Comparison of ENCODE assay signal across 13 cellular contexts in genomic region chr1:45752014-45752413, GRCh38. TPM values are rescaled to one million over a fixed set of nuclear protein-coding genes. Genes with fewer than 3 reads are reported as not detected.
A peak's percentile ranks its signal among the peaks of the same experiment; 100 is the strongest.
DNase-seq lines count a peak whose midpoint lies in the region; ATAC-seq and TF ChIP-seq lines count a peak whose summit lies in the region.
"Had no signal": no experiment of that assay in that cellular context is flagged by ENCODE, and none has a peak within 500 bp of the region (broad histone marks: within the 10 kb centered on the region; RNA-seq: fewer than 3 reads in every experiment).

No MANE protein-coding gene starts in this region.

- intact Hi-C loops in activated naive CD4-positive, alpha-beta T cell treated with anti-CD3 and anti-CD28 coated beads for 36 hours (cut with micrococcal nuclease): loop anchor here (5.0 to 10.0 kb wide), 2 partner anchors 433 to 495 kb away; partner anchors contain the start of gene RAD54L

- CTCF ChIA-PET in activated naive CD4-positive, alpha-beta T cell treated with anti-CD3 and anti-CD28 coated beads for 36 hours (lab: Charles Lee): no interaction called here
- CTCF ChIA-PET in activated CD4-positive, alpha-beta memory T cell treated with anti-CD3 and anti-CD28 coated beads, Interleukin-2, amount 10 ng/mL, durations not matched to agents 7 days and 5 days (lab: Charles Lee): interaction anchor here (0.6 kb wide), 1 partner anchor 739 kb away, joined by 3 read pairs; no protein-coding TSS in a partner anchor

- H3K36me3 ChIP-seq in hepatocyte (replicated peaks; ENCODE audit: insufficient read depth, low read depth): no peaks in the 10 kb centered on the region
- H3K36me3 ChIP-seq in thoracic aorta: no peaks in the 10 kb centered on the region

- no peaks in the 10 kb centered on the region for H4K20me1 ChIP-seq in hepatocyte (ENCODE audit: insufficient read depth, poor library complexity, severe bottlenecking)

- H3K4me3 ChIP-seq in hepatocyte: no peak overlapping the region
- H3K4me3 ChIP-seq in thoracic aorta: no peak overlapping the region

- TF ChIP-seq CTCF in hepatocyte (IDR thresholded peaks at IDR 0.05; ENCODE audit: poor library complexity): no peak
- no peak for TF ChIP-seq CTCF in thoracic aorta (IDR thresholded peaks at IDR 0.05)

- peaks cover 12% of the 10 kb centered on the region for H3K79me2 ChIP-seq in hepatocyte

- H3K4me2 ChIP-seq in hepatocyte: no peak overlapping the region

- H3K9me3 ChIP-seq in hepatocyte (ENCODE audit: low read depth) (no peaks in the 10 kb centered on the region), thoracic aorta (no peaks in the 10 kb centered on the region)

- POLR2A ChIA-PET in activated CD4-positive, alpha-beta memory T cell treated with anti-CD3 and anti-CD28 coated beads, Interleukin-2, amount 10 ng/mL, durations not matched to agents 7 days and 5 days (lab: Charles Lee): no interaction called here

- H3K4me1 ChIP-seq in hepatocyte (ENCODE audit: insufficient read depth) (peaks cover 6% of the 10 kb centered on the region), thoracic aorta (ENCODE audit: control insufficient read depth in 1 of 2, low read depth in 2 of 2) (peaks cover 0 to 11% of the 10 kb centered on the region in 2 donors)

- DNase-seq in activated naive CD4-positive, alpha-beta T cell treated with anti-CD3 and anti-CD28 coated beads for 36 hours: no peak
- no peak for DNase-seq in activated naive CD4-positive, alpha-beta T cell (lab: John Stamatoyannopoulos, UW)
- no peak for DNase-seq in activated CD4-positive, alpha-beta memory T cell treated with anti-CD3 and anti-CD28 coated beads, Interleukin-2, amount 10 ng/mL, durations not matched to agents 7 days and 5 days
- no peak for DNase-seq in hepatocyte (ENCODE audit: low spot score)
- DNase-seq in thoracic aorta (ENCODE audit: low spot score): no peak
- DNase-seq in C1 segment of cervical spinal cord (lab: John Stamatoyannopoulos, UW): no peak
- no peak for DNase-seq in glomerular visceral epithelial cell (ENCODE audit: extremely low spot score)
- DNase-seq: activated CD8-positive, alpha-beta memory T cell treated with anti-CD3 and anti-CD28 coated beads for 24 hours; anterior cingulate cortex; DMS 273 treated with DMSO at 0.1 percent for 48 hours; NCI-H2081 treated with DMSO at 0.1 percent for 48 hours; RPMI8226 had no signal

- ATAC-seq in thoracic aorta (ENCODE audit: insufficient number of reproducible peaks, low FRiP score, low read depth): no peak
- ATAC-seq in GM21390 (IDR thresholded peaks at IDR 0.05; ENCODE audit: unreplicated experiment): no peak

- H3K36me3 Mint-ChIP-seq in activated naive CD4-positive, alpha-beta T cell treated with anti-CD3 and anti-CD28 coated beads for 36 hours (ENCODE audit: low read depth): no peaks in the 10 kb centered on the region
- peaks cover 7% of the 10 kb centered on the region for H3K36me3 Mint-ChIP-seq in activated CD4-positive, alpha-beta memory T cell treated with anti-CD3 and anti-CD28 coated beads, Interleukin-2, amount 10 ng/mL, durations not matched to agents 7 days and 5 days (ENCODE audit: low read depth)

- peak overlapping the region; percentile 98 for H3K27ac ChIP-seq in hepatocyte
- H3K27ac ChIP-seq in thoracic aorta: peak overlapping the region; percentile 97 to 98

- H3K27me3 ChIP-seq in hepatocyte (no peaks in the 10 kb centered on the region), thoracic aorta (replicated peaks; ENCODE audit: insufficient read depth) (no peaks in the 10 kb centered on the region)

- peak overlapping the region; percentile 77 for H3K27ac Mint-ChIP-seq in activated naive CD4-positive, alpha-beta T cell treated with anti-CD3 and anti-CD28 coated beads for 36 hours
- no peak overlapping the region for H3K27ac Mint-ChIP-seq in activated CD4-positive, alpha-beta memory T cell treated with anti-CD3 and anti-CD28 coated beads, Interleukin-2, amount 10 ng/mL, durations not matched to agents 7 days and 5 days

- no peak overlapping the region for H3K4me3 Mint-ChIP-seq in activated naive CD4-positive, alpha-beta T cell treated with anti-CD3 and anti-CD28 coated beads for 36 hours
- H3K4me3 Mint-ChIP-seq in activated CD4-positive, alpha-beta memory T cell treated with anti-CD3 and anti-CD28 coated beads, Interleukin-2, amount 10 ng/mL, durations not matched to agents 7 days and 5 days: peak overlapping the region; percentile 49

- H3K4me1 Mint-ChIP-seq in activated naive CD4-positive, alpha-beta T cell treated with anti-CD3 and anti-CD28 coated beads for 36 hours (ENCODE audit: low read depth): peaks cover 29% of the 10 kb centered on the region
- H3K4me1 Mint-ChIP-seq in activated CD4-positive, alpha-beta memory T cell treated with anti-CD3 and anti-CD28 coated beads, Interleukin-2, amount 10 ng/mL, durations not matched to agents 7 days and 5 days: peaks cover 24% of the 10 kb centered on the region

- 100% methylated on average over 2 of the region's 2 CpGs for WGBS in hepatocyte (ENCODE audit: low lambda C conversion rate, missing lambda C conversion rate)

- H2AFZ ChIP-seq in hepatocyte: no peak overlapping the region

- H3K27me3 Mint-ChIP-seq in activated naive CD4-positive, alpha-beta T cell treated with anti-CD3 and anti-CD28 coated beads for 36 hours (ENCODE audit: low read depth): no peaks in the 10 kb centered on the region
- no peaks in the 10 kb centered on the region for H3K27me3 Mint-ChIP-seq in activated CD4-positive, alpha-beta memory T cell treated with anti-CD3 and anti-CD28 coated beads, Interleukin-2, amount 10 ng/mL, durations not matched to agents 7 days and 5 days

- peaks cover 9% of the 10 kb centered on the region for H3K9me3 Mint-ChIP-seq in activated naive CD4-positive, alpha-beta T cell treated with anti-CD3 and anti-CD28 coated beads for 36 hours
- peaks cover 18% of the 10 kb centered on the region for H3K9me3 Mint-ChIP-seq in activated CD4-positive, alpha-beta memory T cell treated with anti-CD3 and anti-CD28 coated beads, Interleukin-2, amount 10 ng/mL, durations not matched to agents 7 days and 5 days

- no peaks in the 10 kb centered on the region for H3K9me2 ChIP-seq in hepatocyte (replicated peaks; ENCODE audit: insufficient read depth)

RNA-seq across cellular contexts. Expression of gene IPP, which starts 1.6 kb away (rescaled TPM):
- total RNA-seq in activated naive CD4-positive, alpha-beta T cell treated with anti-CD3 and anti-CD28 coated beads for 36 hours: 10 to 100 TPM; 19.1 to 20.2 TPM
- total RNA-seq in activated CD4-positive, alpha-beta memory T cell treated with anti-CD3 and anti-CD28 coated beads, Interleukin-2, amount 10 ng/mL, durations not matched to agents 7 days and 5 days: 10 to 100 TPM; 14.5 to 14.7 TPM
- total RNA-seq in hepatocyte (10.0 and 14.4 TPM in 2 replicates), thoracic aorta (10 to 100 TPM in 1 of 2 donors, 1 to 10 TPM in 1; 6.9 to 10.2 TPM)
- polyA plus RNA-seq in hepatocyte: 11.9 and 15.3 TPM in 2 replicates

RNA-seq across cellular contexts. Expression of gene MAST2, which starts 51.4 kb away (rescaled TPM):
- total RNA-seq in activated naive CD4-positive, alpha-beta T cell treated with anti-CD3 and anti-CD28 coated beads for 36 hours: 10 to 100 TPM; 21.7 to 22.1 TPM
- total RNA-seq in activated CD4-positive, alpha-beta memory T cell treated with anti-CD3 and anti-CD28 coated beads, Interleukin-2, amount 10 ng/mL, durations not matched to agents 7 days and 5 days: 10 to 100 TPM; 25.4 to 27.8 TPM
- 23.8 and 25.8 TPM in 2 replicates for total RNA-seq in hepatocyte
- polyA plus RNA-seq in hepatocyte: 32.4 and 33.5 TPM in 2 replicates
- 10 to 100 TPM; 33.6 to 61.2 TPM for total RNA-seq in thoracic aorta
